10 cellular contexts compared by ENCODE assay signal in the genomic region with DNA sequence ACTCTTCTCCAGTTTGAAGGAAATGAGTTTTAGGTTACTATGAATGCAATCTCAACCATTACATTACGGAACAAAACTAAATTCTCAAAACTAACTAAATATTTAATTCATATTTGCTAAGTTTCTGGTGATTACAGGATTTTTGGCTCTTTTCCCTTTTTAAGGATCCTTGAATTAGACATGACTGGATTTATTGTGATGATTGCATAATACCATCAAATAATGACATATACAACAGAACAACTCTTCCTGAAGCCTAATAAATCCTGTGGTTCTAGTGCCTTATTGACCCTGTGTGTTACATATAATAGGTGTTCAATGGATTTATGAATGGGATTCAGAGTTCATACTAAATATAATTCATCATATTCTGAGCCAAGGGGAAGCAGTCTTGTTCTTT.
"Had no signal": no experiment of that assay in that cellular context is flagged by ENCODE, and none has a peak within 500 bp of the region (broad histone marks: within the 10 kb centered on the region; RNA-seq: fewer than 3 reads in every experiment).

No MANE protein-coding gene starts in this region.

- H3K4me1 ChIP-seq: HAP-1 had no signal

- H3K9me3 ChIP-seq: HAP-1 had no signal

- H3K4me3 ChIP-seq: GM23248, GM23338, HAP-1 had no signal

- H3K9ac ChIP-seq: GM23248 had no signal

- H3K27ac ChIP-seq: GM23248 had no signal

- DNase-seq: GM23248, GOT3, H7, H9, HCEC 1CT, HFFc6 had no signal

- H3K36me3 ChIP-seq: HAP-1 had no signal

- H2AFZ ChIP-seq: GM23248, GM23338 had no signal

- H3K4me2 ChIP-seq: GM23338 had no signal

- FAIRE-seq: H54 had no signal

- ATAC-seq: GM23338, HCT116 had no signal
